ENCODE assay signal across 16 cellular contexts in genomic region chr13:47831265-47831664, GRCh38.
"Had no signal": no experiment of that assay in that cellular context is flagged by ENCODE, and none has a peak within 500 bp of the region (broad histone marks: within the 10 kb centered on the region; RNA-seq: fewer than 3 reads in every experiment).

No MANE protein-coding gene starts in this region.

- H3K4me1 Mint-ChIP-seq: T-helper 17 cell had no signal

- H3K4me1 ChIP-seq: adrenal gland, stomach, testis had no signal

- H3K27me3 Mint-ChIP-seq: T-helper 17 cell had no signal

- H3K4me3 Mint-ChIP-seq: activated naive CD4-positive, alpha-beta T cell treated with anti-CD3 and anti-CD28 coated beads for 36 hours; nephron; T-helper 17 cell had no signal

- ATAC-seq: right cardiac atrium, T-helper 17 cell had no signal

- H3K27me3 ChIP-seq: adrenal gland, stomach, testis had no signal

- DNase-seq: activated CD4-positive, alpha-beta T cell treated with anti-CD3 and anti-CD28 coated beads, Interleukin-2, amount 50 U/mL, for 48 hours; activated naive CD4-positive, alpha-beta T cell treated with anti-CD3 and anti-CD28 coated beads for 36 hours; activated T-cell treated with anti-CD3 and anti-CD28 coated beads, Interleukin-2, amount 50 U/mL, for 1 hour; adrenal gland; central memory CD4-positive, alpha-beta T cell; cortex of kidney; effector CD4-positive, alpha-beta T cell; kidney glomerular epithelial cell; occipital lobe; right cardiac atrium; stomach; T-helper 17 cell; testis; WERI-Rb-1 had no signal

- H3K9me3 Mint-ChIP-seq: activated naive CD4-positive, alpha-beta T cell treated with anti-CD3 and anti-CD28 coated beads for 36 hours; nephron had no signal

- H3K36me3 ChIP-seq: adrenal gland, stomach, WERI-Rb-1 had no signal

- H3K9me3 ChIP-seq: adrenal gland, stomach, testis had no signal

- H3K27ac ChIP-seq: adrenal gland, stomach, testis, WERI-Rb-1 had no signal

- H3K4me3 ChIP-seq: adrenal gland, stomach, testis had no signal

- H3K27ac Mint-ChIP-seq: activated naive CD4-positive, alpha-beta T cell treated with anti-CD3 and anti-CD28 coated beads for 36 hours; activated T-helper 2 cell treated with anti-CD3 and anti-CD28 coated beads, Interferon-gamma antibody, Interleukin-2, Interleukin-4, amounts not matched to agents 10 μg/mL and 5 μg/mL and 100 μg/mL, durations not matched to agents 14 hours and 24 hours and 36 hours; nephron; T-helper 17 cell had no signal
